In the genomic region with DNA sequence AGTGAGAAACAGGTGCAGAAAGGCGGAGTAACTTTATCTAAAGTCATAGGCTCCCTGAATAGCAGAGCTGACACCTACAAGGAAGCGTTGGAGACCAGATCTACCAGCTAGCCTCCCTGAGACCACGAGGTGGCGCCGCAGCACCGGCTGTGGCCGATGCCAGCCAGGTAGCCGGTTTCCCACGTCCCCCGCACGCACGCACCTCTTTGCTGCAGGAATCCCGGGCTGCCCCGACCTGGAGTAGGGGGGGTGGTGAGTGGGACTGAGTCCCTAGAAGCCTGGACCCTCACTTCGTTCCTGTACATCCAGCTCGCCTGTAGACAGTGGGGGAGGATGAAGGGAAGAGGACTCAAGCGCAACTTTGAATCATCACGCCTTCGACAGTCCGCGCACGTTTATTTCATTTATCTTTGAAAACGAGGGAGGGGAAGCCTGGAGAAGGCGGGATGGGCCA, we compare ENCODE assay signal across 8 cellular contexts. TPM values are rescaled to one million over a fixed set of nuclear protein-coding genes. Genes with fewer than 3 reads are reported as not detected.
DNase-seq lines count a peak whose midpoint lies in the region; ATAC-seq and TF ChIP-seq lines count a peak whose summit lies in the region.

No MANE protein-coding gene starts in this region.

- H3K9ac ChIP-seq in GM23248, result 0 out of 2 replicates have a peak overlapping the region, but pooled peaks have one; percentile 27
- peak overlapping the region; percentile 20 for H3K9ac ChIP-seq in mammary epithelial cell (ENCODE audit: insufficient read depth, low read length)
- H3K9ac ChIP-seq in smooth muscle cell (ENCODE audit: low read depth), result no peak overlapping the region

- H3K36me3 ChIP-seq in GM23248 (ENCODE audit: low read depth) (no peaks in the 10 kb centered on the region), mammary epithelial cell (ENCODE audit: insufficient read depth, low read length) (no peaks in the 10 kb centered on the region), smooth muscle cell (ENCODE audit: low read depth) (no peaks in the 10 kb centered on the region)

- H3K4me1 ChIP-seq in GM23248 (ENCODE audit: insufficient read depth) (peaks cover 16% of the 10 kb centered on the region), mammary epithelial cell (ENCODE audit: insufficient read depth, low read length) (peaks cover 36% of the 10 kb centered on the region), smooth muscle cell (ENCODE audit: low read depth) (peaks cover 14% of the 10 kb centered on the region)

- WGBS in GM23248 (ENCODE audit: low coverage in 1 of 2, low lambda C conversion rate in 2 of 2, missing lambda C conversion rate in 2 of 2), 2 experiments, result 1 to 2% methylated on average over 24 of the region's 24 CpGs
- 0% methylated on average over 5 of the region's 24 CpGs for WGBS in mammary epithelial cell (ENCODE audit: low coverage, missing lambda C conversion rate)
- 3% methylated on average over 24 of the region's 24 CpGs for WGBS in smooth muscle cell (ENCODE audit: low lambda C conversion rate)

- no peak overlapping the region for H3K27ac Mint-ChIP-seq in activated B cell treated with CpG ODN at 0.5 μM for 24 hours

- H3K27me3 ChIP-seq in GM23248 (replicated peaks; ENCODE audit: insufficient read depth) (no peaks in the 10 kb centered on the region), mammary epithelial cell (ENCODE audit: insufficient read depth, low read length) (no peaks in the 10 kb centered on the region), smooth muscle cell (ENCODE audit: low read depth) (peaks cover 30% of the 10 kb centered on the region)

- peak overlapping the region; percentile 65 for H3K4me3 ChIP-seq in GM23248
- H3K4me3 ChIP-seq in mammary epithelial cell (replicated peaks in 1 of 3; ENCODE audit: insufficient read depth in 1 of 3, low read depth in 2 of 3, low read length in 3 of 3), result peak overlapping the region in 2 of 3 experiments; percentile 48 to 51
- peak overlapping the region; percentile 51 for H3K4me3 ChIP-seq in smooth muscle cell

- H3K4me1 Mint-ChIP-seq in activated B cell treated with CpG ODN at 0.5 μM for 24 hours, result peaks cover 25% of the 10 kb centered on the region

- BruUV-seq in mammary epithelial cell (replicated peaks; lab: Mats Ljungman, UMichigan), result no TSS peak

- H3K27ac ChIP-seq in GM23248, result no peak overlapping the region
- no peak overlapping the region for H3K27ac ChIP-seq in mammary epithelial cell (ENCODE audit: insufficient read depth, low read depth, low read length)
- no peak overlapping the region for H3K27ac ChIP-seq in smooth muscle cell (ENCODE audit: low read depth)

- no peaks in the 10 kb centered on the region for H3K36me3 Mint-ChIP-seq in activated B cell treated with CpG ODN at 0.5 μM for 24 hours (ENCODE audit: low read depth)

- no peaks in the 10 kb centered on the region for H3K9me2 ChIP-seq in GM23248 (ENCODE audit: insufficient read depth)

- ATAC-seq in activated B cell treated with CpG ODN at 0.5 μM for 24 hours (ENCODE audit: low read depth) (peak; percentile 56), HG03520 (IDR thresholded peaks at IDR 0.05; ENCODE audit: unreplicated experiment) (no peak)

- H3F3A ChIP-seq in GM23248 (ENCODE audit: insufficient read depth) (peaks cover 13% of the 10 kb centered on the region), smooth muscle cell (ENCODE audit: low read depth) (no peaks in the 10 kb centered on the region)

- H4K20me1 ChIP-seq in GM23248 (ENCODE audit: insufficient read depth) (no peaks in the 10 kb centered on the region), mammary epithelial cell (ENCODE audit: insufficient read depth, low read length) (no peaks in the 10 kb centered on the region), smooth muscle cell (ENCODE audit: low read depth) (no peaks in the 10 kb centered on the region)

- peak; percentile 72 for TF ChIP-seq CTCF in activated B cell treated with CpG ODN at 0.5 μM for 24 hours (IDR thresholded peaks at IDR 0.05)
- peak; percentile 95 to 99 for TF ChIP-seq CTCF in mammary epithelial cell (conservative IDR thresholded peaks at IDR 0.05 in 1 of 2, IDR thresholded peaks at IDR 0.05 in 1 of 2; ENCODE audit: extremely low read depth in 1 of 2, insufficient read depth in 1 of 2, low read depth in 1 of 2, low read length in 2 of 2)
- TF ChIP-seq CTCF in smooth muscle cell (IDR thresholded peaks at IDR 0.05; ENCODE audit: borderline replicate concordance, insufficient read depth, poor library complexity, severe bottlenecking), result peak; percentile 99

- H3K79me2 ChIP-seq in GM23248 (ENCODE audit: insufficient read depth) (no peaks in the 10 kb centered on the region), mammary epithelial cell (ENCODE audit: insufficient read depth, low read length) (no peaks in the 10 kb centered on the region), smooth muscle cell (ENCODE audit: low read depth) (no peaks in the 10 kb centered on the region)

- H3K9me3 ChIP-seq in GM23248 (ENCODE audit: low read depth), result no peaks in the 10 kb centered on the region
- H3K9me3 ChIP-seq in mammary epithelial cell (replicated peaks; ENCODE audit: insufficient read depth, low read length), result no peaks in the 10 kb centered on the region
- no peaks in the 10 kb centered on the region for H3K9me3 ChIP-seq in smooth muscle cell (replicated peaks; ENCODE audit: low read depth)

- H3K4me2 ChIP-seq in GM23248 (ENCODE audit: unreplicated experiment) (peak overlapping the region; percentile 86), mammary epithelial cell (ENCODE audit: insufficient read depth, low read depth, low read length) (peak overlapping the region; percentile 91), smooth muscle cell (peak overlapping the region; percentile 84)

- dilution Hi-C loops in mammary epithelial cell (cut with HindIII; ENCODE audit: low sequenced_read_pairs), result loop anchor here (5.0 to 10.0 kb wide), 6 partner anchors 32 to 365 kb away; a partner anchor contains a TSS

- H3K9me3 Mint-ChIP-seq in activated B cell treated with CpG ODN at 0.5 μM for 24 hours, result no peaks in the 10 kb centered on the region

- H3K4me3 Mint-ChIP-seq in activated B cell treated with CpG ODN at 0.5 μM for 24 hours, result peak overlapping the region; percentile 82

- CTCF ChIA-PET in activated B cell treated with CpG ODN at 0.5 μM for 24 hours (lab: Charles Lee), result interaction anchor here (0.7 to 7.0 kb wide), 33 partner anchors 9 to 368 kb away, joined by 3 to 232 read pairs (median 4); a partner anchor contains a TSS
- CTCF ChIA-PET in mammary epithelial cell (lab: Charles Lee; ENCODE audit: low non-redundant PET), result interaction anchor here (0.6 to 0.8 kb wide), 5 partner anchors 120 to 244 kb away, joined by 3 to 7 read pairs (median 3); no protein-coding TSS in a partner anchor

- POLR2A ChIA-PET in activated B cell treated with CpG ODN at 0.5 μM for 24 hours (lab: Charles Lee), result interaction anchor here (1.9 to 3.1 kb wide), 6 partner anchors 15 to 191 kb away, joined by 7 to 33 read pairs (median 16); a partner anchor contains a TSS

- intact Hi-C loops in activated B cell treated with CpG ODN at 0.5 μM for 24 hours (cut with micrococcal nuclease), result loop anchor here (1.0 to 5.0 kb wide), 9 partner anchors 15 to 366 kb away; a partner anchor contains a TSS
- intact Hi-C loops in mammary epithelial cell (cut with micrococcal nuclease), result loop anchor here (1.0 to 2.0 kb wide), 6 partner anchors 61 to 353 kb away; a partner anchor contains a TSS

- H2AFZ ChIP-seq in GM23248, result peak overlapping the region; percentile 67
- peak overlapping the region; percentile 79 for H2AFZ ChIP-seq in mammary epithelial cell (ENCODE audit: low read depth, low read length)
- H2AFZ ChIP-seq in smooth muscle cell (ENCODE audit: low read depth), result no peak overlapping the region

- H3K27me3 Mint-ChIP-seq in activated B cell treated with CpG ODN at 0.5 μM for 24 hours, result peaks cover 57% of the 10 kb centered on the region

- in situ Hi-C loops in GM23248 (cut with MboI), result loop anchor here (5.0 kb wide), 1 partner anchor 117 kb away; no protein-coding TSS in a partner anchor
- in situ Hi-C loops in mammary epithelial cell (cut with MboI; ENCODE audit: low sequenced_read_pairs in 2 of 2), result loop anchor here (5.0 to 25.0 kb wide), 3 partner anchors 63 to 357 kb away; no protein-coding TSS in a partner anchor

- DNase-seq in AML-193 (lab: John Stamatoyannopoulos, UW) (peak; percentile 59 to 64), GM23248 (peak; percentile 87), NCI-H2196 (lab: John Stamatoyannopoulos, UW; ENCODE audit: unreplicated experiment) (peak; percentile 68), activated B cell treated with CpG ODN at 0.5 μM for 24 hours (peak; percentile 83), mammary epithelial cell (peak; percentile 68), iPS-NIHi7 (ENCODE audit: extremely low spot score) (peak; percentile 80), smooth muscle cell (lab: John Stamatoyannopoulos, UW; ENCODE audit: unreplicated experiment) (peak; percentile 42)

RNA-seq across cellular contexts. Expression of a gene that starts 3.7 kb away (rescaled TPM):
- total RNA-seq in GM23248 (2014; rRNA removed; shearing (Covaris generic)), result 1.9 TPM in 1 of 2 replicates, not detected in the other
- polyA plus RNA-seq in GM23248 (2016; fragmentation: Nextera tagmentation; extraction: Ambion mirVana) (1.4 and 1.9 TPM in 2 replicates), mammary epithelial cell (1.2 TPM), smooth muscle cell (1.1 and 1.2 TPM in 2 replicates)
- total RNA-seq in activated B cell treated with CpG ODN at 0.5 μM for 24 hours (not detected in 2 replicates), mammary epithelial cell (under 1 TPM; 0.17 to 0.45 TPM), smooth muscle cell (0.63 and 1.5 TPM in 2 replicates)
- polyA minus RNA-seq in mammary epithelial cell, result 15.7 TPM

RNA-seq across cellular contexts. Expression of a gene that starts 11.5 kb away (rescaled TPM):
- not detected in 2 replicates for total RNA-seq in GM23248 (2014; rRNA removed; shearing (Covaris generic))
- polyA plus RNA-seq in GM23248 (2016; fragmentation: Nextera tagmentation; extraction: Ambion mirVana), result not detected in 2 replicates
- not detected in 2 replicates for total RNA-seq in activated B cell treated with CpG ODN at 0.5 μM for 24 hours
- total RNA-seq in mammary epithelial cell, result not detected
- not detected for polyA plus RNA-seq in mammary epithelial cell
- not detected for polyA minus RNA-seq in mammary epithelial cell
- total RNA-seq in smooth muscle cell, result not detected in 2 replicates
- 2.0 TPM in 2 replicates for polyA plus RNA-seq in smooth muscle cell

RNA-seq across cellular contexts. Expression of a gene that starts 15.5 kb away (rescaled TPM):
- 43.9 and 48.7 TPM in 2 replicates for total RNA-seq in GM23248 (2014; rRNA removed; shearing (Covaris generic))
- polyA plus RNA-seq in GM23248 (2016; fragmentation: Nextera tagmentation; extraction: Ambion mirVana) (28.1 and 29.8 TPM in 2 replicates), mammary epithelial cell (24.0 TPM), smooth muscle cell (44.4 and 52.8 TPM in 2 replicates)
- total RNA-seq in activated B cell treated with CpG ODN at 0.5 μM for 24 hours (40.8 and 44.3 TPM in 2 replicates), mammary epithelial cell (10 to 100 TPM; 37.8 to 49.4 TPM), smooth muscle cell (53.5 and 56.4 TPM in 2 replicates)
- polyA minus RNA-seq in mammary epithelial cell, result 99.3 TPM
